Comparison of ENCODE assay signal across 2 cellular contexts in the genomic region with DNA sequence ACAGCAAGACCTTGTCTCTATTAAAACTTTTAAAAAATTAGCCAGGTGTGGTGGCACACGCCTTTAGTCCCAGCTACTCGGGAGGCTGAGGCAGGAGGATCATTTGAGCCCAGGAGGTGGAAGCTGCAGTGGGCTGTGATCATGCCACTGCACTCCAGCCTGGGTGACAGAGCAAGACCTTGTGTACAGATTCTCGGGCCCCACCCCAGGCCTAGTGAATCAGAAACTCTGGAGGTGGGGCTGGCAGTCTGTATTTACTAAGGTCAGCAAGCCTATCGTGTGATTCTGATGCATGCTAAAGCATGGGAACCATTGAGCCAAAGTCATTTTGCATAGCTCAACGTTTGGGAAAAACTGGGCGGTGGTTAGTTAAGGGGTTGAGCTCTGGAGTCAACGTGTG.
TF ChIP-seq lines count a peak whose summit lies in the region.

No MANE protein-coding gene starts in this region.

TF ChIP-seq in SK-N-SH, 30 proteins besides CTCF, POLR2A, EP300 and RAD21:
- TF ChIP-seq, protein P1, sequence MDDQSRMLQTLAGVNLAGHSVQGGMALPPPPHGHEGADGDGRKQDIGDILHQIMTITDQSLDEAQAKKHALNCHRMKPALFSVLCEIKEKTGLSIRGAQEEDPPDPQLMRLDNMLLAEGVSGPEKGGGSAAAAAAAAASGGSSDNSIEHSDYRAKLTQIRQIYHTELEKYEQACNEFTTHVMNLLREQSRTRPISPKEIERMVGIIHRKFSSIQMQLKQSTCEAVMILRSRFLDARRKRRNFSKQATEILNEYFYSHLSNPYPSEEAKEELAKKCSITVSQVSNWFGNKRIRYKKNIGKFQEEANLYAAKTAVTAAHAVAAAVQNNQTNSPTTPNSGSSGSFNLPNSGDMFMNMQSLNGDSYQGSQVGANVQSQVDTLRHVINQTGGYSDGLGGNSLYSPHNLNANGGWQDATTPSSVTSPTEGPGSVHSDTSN (IDR thresholded peaks at IDR 0.05) = no peak
- TF ChIP-seq ELF1 (IDR thresholded peaks at IDR 0.05) (no peak), NFIC (IDR thresholded peaks at IDR 0.05; ENCODE audit: borderline replicate concordance) (no peak), ZBTB33 (IDR thresholded peaks at IDR 0.05; ENCODE audit: borderline replicate concordance, low read depth) (no peak), FOXJ3 (CRISPR knock-in tag; IDR thresholded peaks at IDR 0.05) (no peak)
- TF ChIP-seq, protein P2, sequence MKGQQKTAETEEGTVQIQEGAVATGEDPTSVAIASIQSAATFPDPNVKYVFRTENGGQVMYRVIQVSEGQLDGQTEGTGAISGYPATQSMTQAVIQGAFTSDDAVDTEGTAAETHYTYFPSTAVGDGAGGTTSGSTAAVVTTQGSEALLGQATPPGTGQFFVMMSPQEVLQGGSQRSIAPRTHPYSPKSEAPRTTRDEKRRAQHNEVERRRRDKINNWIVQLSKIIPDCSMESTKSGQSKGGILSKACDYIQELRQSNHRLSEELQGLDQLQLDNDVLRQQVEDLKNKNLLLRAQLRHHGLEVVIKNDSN (IDR thresholded peaks at IDR 0.05; ENCODE audit: borderline replicate concordance, low read depth) = no peak
TF ChIP-seq in SK-N-SH: peak in this region for 0.

TF ChIP-seq in SK-N-SH treated with all-trans-retinoic acid at 6 μM for 48 hours, 23 proteins besides CTCF, POLR2A, EP300 and RAD21 (continued from another document):
- TF ChIP-seq POU6F1 (CRISPR knock-in tag; IDR thresholded peaks at IDR 0.05; ENCODE audit: borderline replicate concordance, low read depth) (no peak), RARB (CRISPR knock-in tag; IDR thresholded peaks at IDR 0.05) (no peak), ESRRG (CRISPR knock-in tag; IDR thresholded peaks at IDR 0.05) (no peak), ARNTL (CRISPR knock-in tag; IDR thresholded peaks at IDR 0.05; ENCODE audit: borderline replicate concordance, low read depth) (no peak), SNAI2 (CRISPR knock-in tag; IDR thresholded peaks at IDR 0.05) (no peak), OSR1 (CRISPR knock-in tag; IDR thresholded peaks at IDR 0.05) (no peak), PPARA (CRISPR knock-in tag; IDR thresholded peaks at IDR 0.05; ENCODE audit: borderline replicate concordance) (no peak), CREB5 (CRISPR knock-in tag; IDR thresholded peaks at IDR 0.05; ENCODE audit: low read depth) (no peak), ZNF70 (CRISPR knock-in tag; IDR thresholded peaks at IDR 0.05) (no peak), ZC3H10 (CRISPR knock-in tag; IDR thresholded peaks at IDR 0.05) (no peak), TSHZ2 (CRISPR knock-in tag; IDR thresholded peaks at IDR 0.05) (no peak), CSDC2 (CRISPR knock-in tag; IDR thresholded peaks at IDR 0.05) (no peak), ZNF565 (CRISPR knock-in tag; conservative IDR thresholded peaks at IDR 0.05; ENCODE audit: low read depth) (no peak)
